ENCODE assay signal across 11 cellular contexts in the genomic region with DNA sequence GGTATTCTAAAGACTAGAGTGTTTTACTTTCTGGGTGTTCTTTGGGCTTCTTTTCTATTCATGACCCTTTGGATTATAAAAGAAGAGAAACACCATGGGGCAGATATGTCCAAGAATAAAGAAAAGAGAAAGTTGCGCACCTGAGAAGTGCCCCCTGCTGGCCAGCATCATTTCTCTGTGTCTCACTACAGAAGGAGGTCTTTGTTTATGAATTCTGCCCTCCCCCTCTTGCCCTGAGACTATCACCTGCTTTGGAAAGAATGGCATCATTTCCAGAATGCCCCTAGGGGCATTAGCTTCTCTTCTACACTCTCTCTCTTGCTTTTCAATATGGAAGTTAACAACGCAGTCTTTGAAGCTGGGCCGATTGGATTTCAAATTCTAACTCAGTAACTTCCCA. TPM values are rescaled to one million over a fixed set of nuclear protein-coding genes. Genes with fewer than 3 reads are reported as not detected.
DNase-seq lines count a peak whose midpoint lies in the region; ATAC-seq and TF ChIP-seq lines count a peak whose summit lies in the region.
"Had no signal": no experiment of that assay in that cellular context is flagged by ENCODE, and none has a peak within 500 bp of the region (broad histone marks: within the 10 kb centered on the region; RNA-seq: fewer than 3 reads in every experiment).

No MANE protein-coding gene starts in this region.

- H2AFZ ChIP-seq in Karpas-422 (ENCODE audit: low read length): no peak overlapping the region

- no peak for ATAC-seq in GM18868 (IDR thresholded peaks at IDR 0.05; ENCODE audit: unreplicated experiment)
- ATAC-seq in GM21390 (IDR thresholded peaks at IDR 0.05; ENCODE audit: unreplicated experiment): no peak
- ATAC-seq: left cardiac atrium, sciatic nerve had no signal

- H3K4me2 ChIP-seq in Karpas-422 (ENCODE audit: low read depth, low read length, poor library complexity, severe bottlenecking): no peak overlapping the region
- no peak overlapping the region for H3K4me2 ChIP-seq in mesendoderm (ENCODE audit: low read length)

- no CpG with 5 or more reads among the region's 3 CpGs for WGBS in mesendoderm (ENCODE audit: extremely low coverage, insufficient coverage, low lambda C conversion rate)

- H3K27ac ChIP-seq in Karpas-422 (ENCODE audit: low read length) (no peak overlapping the region), mesendoderm (ENCODE audit: low read depth, low read length) (no peak overlapping the region)
- H3K27ac ChIP-seq: suprapubic skin had no signal

- peak; percentile 73 for TF ChIP-seq CTCF in GM06990 (IDR thresholded peaks at IDR 0.05; ENCODE audit: insufficient read depth, low read length, poor library complexity, severe bottlenecking)

- H3K4me3 ChIP-seq in GM06990 (replicated peaks; ENCODE audit: low read depth, low read length): no peak overlapping the region
- H3K4me3 ChIP-seq in Karpas-422 (ENCODE audit: low read length): no peak overlapping the region
- no peak overlapping the region for H3K4me3 ChIP-seq in mesendoderm (ENCODE audit: low read length)
- H3K4me3 ChIP-seq: suprapubic skin had no signal

- H2BK5ac ChIP-seq in mesendoderm (ENCODE audit: low read length): no peak overlapping the region

- no peaks in the 10 kb centered on the region for H3K79me1 ChIP-seq in mesendoderm (ENCODE audit: low read length)

- no peaks in the 10 kb centered on the region for H3K79me2 ChIP-seq in Karpas-422 (ENCODE audit: low read length)
- no peaks in the 10 kb centered on the region for H3K79me2 ChIP-seq in mesendoderm (ENCODE audit: control insufficient read depth, insufficient read depth, low read length)

- H3K9me2 ChIP-seq in Karpas-422 (replicated peaks; ENCODE audit: insufficient read depth, low read length): no peaks in the 10 kb centered on the region

- H2BK15ac ChIP-seq in mesendoderm (replicated peaks; ENCODE audit: low read depth): no peak overlapping the region

- no peak overlapping the region for H3K18ac ChIP-seq in mesendoderm (ENCODE audit: low read length)

- DNase-seq in GM06990 (ENCODE audit: extremely low read depth, insufficient read length): no peak
- peak; percentile 55 for DNase-seq in Karpas-422
- DNase-seq in activated effector memory CD4-positive, alpha-beta T cell treated with anti-CD3 and anti-CD28 coated beads, Interleukin-2, amount 50 U/mL, for 16 hours: peak; percentile 75
- peak; percentile 44 for DNase-seq in mesendoderm
- no peak for DNase-seq in NCI-H146 treated with DMSO at 0.1 percent for 48 hours (lab: John Stamatoyannopoulos, UW; ENCODE audit: unreplicated experiment)
- DNase-seq: left cardiac atrium, NCI-H1417 had no signal

- H3K27me3 ChIP-seq in GM06990 (replicated peaks; ENCODE audit: control insufficient read depth, insufficient read depth, low read length) (no peaks in the 10 kb centered on the region), Karpas-422 (ENCODE audit: low read length) (peaks cover 8% of the 10 kb centered on the region; the same call in 1 of the 2 replicates), mesendoderm (ENCODE audit: insufficient read depth, low read length, poor library complexity) (no peaks in the 10 kb centered on the region)
- H3K27me3 ChIP-seq: suprapubic skin had no signal

- no peak overlapping the region for H4K5ac ChIP-seq in mesendoderm (ENCODE audit: low read length)

- H3K36me3 ChIP-seq in GM06990 (ENCODE audit: control insufficient read depth, insufficient read depth, low read length): no peaks in the 10 kb centered on the region
- no peaks in the 10 kb centered on the region for H3K36me3 ChIP-seq in Karpas-422 (ENCODE audit: insufficient read depth, low read length)
- H3K36me3 ChIP-seq in mesendoderm (ENCODE audit: control insufficient read depth, insufficient read depth, low read length): no peaks in the 10 kb centered on the region
- H3K36me3 ChIP-seq: suprapubic skin had no signal

- H2BK120ac ChIP-seq in mesendoderm (ENCODE audit: low read depth, low read length): no peak overlapping the region

- H3K4me1 ChIP-seq in Karpas-422 (ENCODE audit: low read length) (peaks cover 7% of the 10 kb centered on the region), mesendoderm (ENCODE audit: control insufficient read depth, low read depth, low read length) (no peaks in the 10 kb centered on the region)
- H3K4me1 ChIP-seq: suprapubic skin had no signal

- H3K9me3 ChIP-seq in Karpas-422 (ENCODE audit: low read length): no peaks in the 10 kb centered on the region
- H3K9me3 ChIP-seq: suprapubic skin had no signal

- H4K20me1 ChIP-seq in Karpas-422 (ENCODE audit: insufficient read depth, low read depth, low read length): no peaks in the 10 kb centered on the region

- H4K8ac ChIP-seq in mesendoderm (ENCODE audit: low read depth, low read length): no peak overlapping the region

- H2AK5ac ChIP-seq in mesendoderm (ENCODE audit: low read length): no peak overlapping the region

- no peak overlapping the region for H3K23ac ChIP-seq in mesendoderm (ENCODE audit: low read length)

- H3K4ac ChIP-seq in mesendoderm (ENCODE audit: low read depth, low read length): no peak overlapping the region

- no peak overlapping the region for H3K56ac ChIP-seq in mesendoderm (ENCODE audit: low read length)

- H3K9ac ChIP-seq in Karpas-422 (ENCODE audit: low read length) (no peak overlapping the region), mesendoderm (ENCODE audit: low read length) (no peak overlapping the region)

RNA-seq across cellular contexts. Expression of a gene that starts 45.0 kb away (rescaled TPM):
- total RNA-seq in Karpas-422 (2014; rRNA removed; shearing (Covaris generic); ENCODE audit: low replicate concordance): 0.56 and 0.79 TPM in 2 replicates
- 0.44 TPM for polyA plus RNA-seq in mesendoderm (2013, experiment 1 of 2)
- polyA plus RNA-seq in mesendoderm (2013, experiment 2 of 2): 0.84 TPM

Comparison
In these comparisons a context has a peak if more than half of its experiments do, and no peak if none do; other contexts are left out.
1. DNase-seq: peak in Karpas-422 (single experiment), activated effector memory CD4-positive, alpha-beta T cell treated with anti-CD3 and anti-CD28 coated beads, Interleukin-2, amount 50 U/mL, for 16 hours (single experiment) and mesendoderm (single experiment); none in GM06990 (single experiment) and NCI-H146 treated with DMSO at 0.1 percent for 48 hours (single experiment).